ENCODE assay signal across 1 cellular context in the genomic region with DNA sequence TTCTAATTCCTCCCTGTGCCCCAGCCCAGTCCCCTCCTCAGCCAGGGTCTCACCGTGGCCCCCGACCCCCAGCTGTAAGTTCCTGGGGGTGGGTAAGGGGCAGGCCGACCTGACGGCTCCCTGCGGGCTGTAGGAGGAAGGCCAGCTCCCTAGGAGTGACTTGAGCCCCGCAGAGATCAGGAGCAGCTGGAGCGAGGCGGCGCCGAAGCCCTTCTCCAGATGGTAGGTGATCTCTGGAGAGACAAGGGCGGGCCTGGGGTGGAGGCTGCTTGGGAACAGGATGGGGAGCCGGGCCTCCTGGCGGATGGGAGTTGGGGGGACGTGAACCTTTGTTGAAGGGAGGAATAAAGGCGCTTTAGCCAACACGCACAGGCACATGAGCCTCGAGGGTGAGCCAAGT.
TF ChIP-seq lines count a peak whose summit lies in the region.

No MANE protein-coding gene starts in this region.

TF ChIP-seq in H1, 55 proteins besides CTCF, POLR2A, EP300 and RAD21:
- no peak for TF ChIP-seq SP4 (IDR thresholded peaks at IDR 0.05; ENCODE audit: low read length)
- TF ChIP-seq PHF8 (conservative IDR thresholded peaks at IDR 0.05; ENCODE audit: low read depth, low read length): no peak
